In genomic region chr3:98730338-98730737, GRCh38 we compare ENCODE assay signal across 1 cellular context.
TF ChIP-seq lines count a peak whose summit lies in the region.

No MANE protein-coding gene starts in this region.

TF ChIP-seq in GM23338, 12 proteins besides CTCF, POLR2A, EP300 and RAD21 (continued from another document):
- no peak for TF ChIP-seq ETS1 (IDR thresholded peaks at IDR 0.05)
TF ChIP-seq in GM23338: peak in this region for 0.
